24 cellular contexts compared by ENCODE assay signal in genomic region chr21:30426732-30427131, GRCh38. TPM values are rescaled to one million over a fixed set of nuclear protein-coding genes. Genes with fewer than 3 reads are reported as not detected.
"Had no signal": no experiment of that assay in that cellular context is flagged by ENCODE, and none has a peak within 500 bp of the region (broad histone marks: within the 10 kb centered on the region; RNA-seq: fewer than 3 reads in every experiment).

No MANE protein-coding gene starts in this region.

- H3K27me3 ChIP-seq: adrenal gland had no signal

- H3K27me3 Mint-ChIP-seq: activated CD8-positive, alpha-beta T cell treated with anti-CD3 and anti-CD28 coated beads for 36 hours; activated naive CD8-positive, alpha-beta T cell treated with anti-CD3 and anti-CD28 coated beads, Interleukin-2, amount 10 ng/mL, durations not matched to agents 7 days and 5 days had no signal

- H3K36me3 ChIP-seq: adrenal gland, WERI-Rb-1 had no signal

- H3K4me1 Mint-ChIP-seq: activated naive CD8-positive, alpha-beta T cell treated with anti-CD3 and anti-CD28 coated beads, Interleukin-2, amount 10 ng/mL, durations not matched to agents 7 days and 5 days; T-cell had no signal

- H3K27ac Mint-ChIP-seq: activated CD8-positive, alpha-beta T cell treated with anti-CD3 and anti-CD28 coated beads for 36 hours; activated naive CD8-positive, alpha-beta T cell treated with anti-CD3 and anti-CD28 coated beads, Interleukin-2, amount 10 ng/mL, durations not matched to agents 7 days and 5 days; activated T-cell treated with anti-CD3 and anti-CD28 coated beads, Interleukin-2, amount 50 U/mL, for 72 hours; T-cell had no signal

- H3K4me3 Mint-ChIP-seq: activated CD8-positive, alpha-beta T cell treated with anti-CD3 and anti-CD28 coated beads for 36 hours; activated naive CD8-positive, alpha-beta T cell treated with anti-CD3 and anti-CD28 coated beads, Interleukin-2, amount 10 ng/mL, durations not matched to agents 7 days and 5 days; activated T-cell treated with anti-CD3 and anti-CD28 coated beads, Interleukin-2, amount 50 U/mL, for 72 hours; T-cell had no signal

- H3K9me3 Mint-ChIP-seq: activated CD8-positive, alpha-beta T cell treated with anti-CD3 and anti-CD28 coated beads for 36 hours; activated naive CD8-positive, alpha-beta T cell treated with anti-CD3 and anti-CD28 coated beads, Interleukin-2, amount 10 ng/mL, durations not matched to agents 7 days and 5 days; activated T-cell treated with anti-CD3 and anti-CD28 coated beads, Interleukin-2, amount 50 U/mL, for 72 hours; T-cell had no signal

- H3K4me1 ChIP-seq: adrenal gland had no signal

- H3K36me3 Mint-ChIP-seq: activated naive CD8-positive, alpha-beta T cell treated with anti-CD3 and anti-CD28 coated beads, Interleukin-2, amount 10 ng/mL, durations not matched to agents 7 days and 5 days; T-cell had no signal

- H3K27ac ChIP-seq: adrenal gland, SK-N-MC, WERI-Rb-1 had no signal

- H3K9me3 ChIP-seq: adrenal gland had no signal

- DNase-seq: activated CD4-positive, alpha-beta T cell treated with anti-CD3 and anti-CD28 coated beads for 4 hours; activated CD8-positive, alpha-beta memory T cell treated with anti-CD3 and anti-CD28 coated beads, Interleukin-2, amount 50 U/mL, for 4 hours; activated CD8-positive, alpha-beta T cell treated with anti-CD3 and anti-CD28 coated beads for 36 hours; activated naive CD4-positive, alpha-beta T cell treated with anti-CD3 and anti-CD28 coated beads, Interleukin-2, amount 50 U/mL, for 16 hours; activated naive CD8-positive, alpha-beta T cell treated with anti-CD3 and anti-CD28 coated beads, Interleukin-2, amount 10 ng/mL, durations not matched to agents 7 days and 5 days; activated T-cell treated with anti-CD3 and anti-CD28 coated beads, Interleukin-2, amount 50 U/mL, for 72 hours; adrenal gland; anterior cingulate cortex; cerebellar nuclear complex; NCI-H1048; NCI-H146; NCI-H187 treated with DMSO at 0.1 percent for 48 hours; NCI-H2081 treated with DMSO at 0.1 percent for 48 hours; NCI-H446; NCI-H524; RPMI8226; T-cell; T-helper 2 cell; WERI-Rb-1 had no signal

- H3K4me3 ChIP-seq: adrenal gland, SK-N-MC had no signal

RNA-seq across cellular contexts. Expression of gene KRTAP13-3, which starts 1.0 kb away (rescaled TPM):
- total RNA-seq: activated CD8-positive, alpha-beta T cell treated with anti-CD3 and anti-CD28 coated beads for 36 hours; activated naive CD8-positive, alpha-beta T cell treated with anti-CD3 and anti-CD28 coated beads, Interleukin-2, amount 10 ng/mL, durations not matched to agents 7 days and 5 days; activated T-cell treated with anti-CD3 and anti-CD28 coated beads, Interleukin-2, amount 50 U/mL, for 72 hours; adrenal gland; cardiac septum; LHCN-M2; M059J; Right ventricle myocardium inferior; T-cell had no signal
- polyA plus RNA-seq: adrenal gland had no signal

RNA-seq across cellular contexts. Expression of gene KRTAP13-4, which starts 3.3 kb away (rescaled TPM):
- total RNA-seq: activated CD8-positive, alpha-beta T cell treated with anti-CD3 and anti-CD28 coated beads for 36 hours; activated naive CD8-positive, alpha-beta T cell treated with anti-CD3 and anti-CD28 coated beads, Interleukin-2, amount 10 ng/mL, durations not matched to agents 7 days and 5 days; activated T-cell treated with anti-CD3 and anti-CD28 coated beads, Interleukin-2, amount 50 U/mL, for 72 hours; adrenal gland; cardiac septum; LHCN-M2; M059J; Right ventricle myocardium inferior; T-cell had no signal
- polyA plus RNA-seq: adrenal gland had no signal

RNA-seq across cellular contexts. Expression of gene KRTAP15-1, which starts 13.3 kb away (rescaled TPM):
- total RNA-seq: activated CD8-positive, alpha-beta T cell treated with anti-CD3 and anti-CD28 coated beads for 36 hours; activated naive CD8-positive, alpha-beta T cell treated with anti-CD3 and anti-CD28 coated beads, Interleukin-2, amount 10 ng/mL, durations not matched to agents 7 days and 5 days; activated T-cell treated with anti-CD3 and anti-CD28 coated beads, Interleukin-2, amount 50 U/mL, for 72 hours; adrenal gland; cardiac septum; LHCN-M2; M059J; Right ventricle myocardium inferior; T-cell had no signal
- polyA plus RNA-seq: adrenal gland had no signal

RNA-seq across cellular contexts. Expression of gene KRTAP13-1, which starts 30.9 kb away (rescaled TPM):
- total RNA-seq: activated CD8-positive, alpha-beta T cell treated with anti-CD3 and anti-CD28 coated beads for 36 hours; activated naive CD8-positive, alpha-beta T cell treated with anti-CD3 and anti-CD28 coated beads, Interleukin-2, amount 10 ng/mL, durations not matched to agents 7 days and 5 days; activated T-cell treated with anti-CD3 and anti-CD28 coated beads, Interleukin-2, amount 50 U/mL, for 72 hours; adrenal gland; cardiac septum; LHCN-M2; M059J; Right ventricle myocardium inferior; T-cell had no signal
- polyA plus RNA-seq: adrenal gland had no signal

RNA-seq across cellular contexts. Expression of gene KRTAP19-1, which starts 53.4 kb away (rescaled TPM):
- total RNA-seq: activated CD8-positive, alpha-beta T cell treated with anti-CD3 and anti-CD28 coated beads for 36 hours; activated naive CD8-positive, alpha-beta T cell treated with anti-CD3 and anti-CD28 coated beads, Interleukin-2, amount 10 ng/mL, durations not matched to agents 7 days and 5 days; activated T-cell treated with anti-CD3 and anti-CD28 coated beads, Interleukin-2, amount 50 U/mL, for 72 hours; adrenal gland; cardiac septum; LHCN-M2; M059J; Right ventricle myocardium inferior; T-cell had no signal
- polyA plus RNA-seq: adrenal gland had no signal
